35 cellular contexts compared by ENCODE assay signal in the genomic region with DNA sequence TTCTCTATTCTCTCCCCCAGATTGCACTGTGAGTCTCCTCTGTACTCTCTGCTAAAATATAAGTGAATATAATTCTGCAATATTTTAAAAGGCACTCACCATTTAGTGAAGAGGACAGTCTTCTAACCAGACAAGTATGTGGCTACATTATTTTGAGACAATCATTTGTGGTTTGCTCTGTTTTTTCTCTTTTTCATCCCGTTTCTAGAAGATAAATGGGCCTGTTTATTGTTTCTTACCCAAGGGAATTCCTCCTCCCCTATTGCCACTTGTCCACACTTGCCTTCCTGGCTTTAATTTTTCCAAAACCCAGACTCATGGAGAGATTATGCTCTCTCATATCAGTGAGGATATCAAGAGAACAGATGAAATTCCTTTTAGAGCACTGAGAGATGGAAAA. TPM values are rescaled to one million over a fixed set of nuclear protein-coding genes. Genes with fewer than 3 reads are reported as not detected.
"Had no signal": no experiment of that assay in that cellular context is flagged by ENCODE, and none has a peak within 500 bp of the region (broad histone marks: within the 10 kb centered on the region; RNA-seq: fewer than 3 reads in every experiment).

No MANE protein-coding gene starts in this region.

- H3K27ac ChIP-seq: PC-9, RWPE1, SJCRH30, SK-N-MC had no signal

- H3K4me2 ChIP-seq: PC-9 had no signal

- H2AFZ ChIP-seq: PC-9 had no signal

- FAIRE-seq: K562, RCC 7860 had no signal

- ATAC-seq: K562, Panc1, Right ventricle myocardium inferior had no signal

- DNase-seq: Kasumi-1, KG1, MG63, NCI-H1048, NCI-H1092 treated with DMSO at 0.1 percent for 48 hours, NCI-H1105 treated with DMSO at 0.1 percent for 48 hours, NCI-H1417, NCI-H1436, NCI-H146, NCI-H1694, NCI-H187, NCI-H1930, NCI-H2029 treated with DMSO at 0.1 percent for 48 hours, NCI-H2081 treated with DMSO at 0.1 percent for 48 hours, NCI-H2107, NCI-H2171, NCI-H226, NCI-H446 treated with DMSO at 0.1 percent for 48 hours, NCI-H510A, NCI-H524, NCI-H526, NCI-H69, NCI-H748 treated with DMSO at 0.1 percent for 48 hours, NCI-H82, PC-9, SHP77, SIG-M5, SJCRH30 had no signal

- H3K4me1 ChIP-seq: SJCRH30 had no signal

- H3K9me3 ChIP-seq: MG63, SJCRH30 had no signal

- H3K36me3 ChIP-seq: MG63, SJCRH30 had no signal

- H3K4me3 ChIP-seq: K562, MG63, PC-9, SJCRH30, SK-N-MC had no signal

- H3K27me3 ChIP-seq: MG63, SJCRH30 had no signal

RNA-seq across cellular contexts. Expression of a gene that starts 18.6 kb away (rescaled TPM):
- total RNA-seq: OCI-LY7, PC-9, Right ventricle myocardium inferior, SJCRH30 had no signal
